4 cellular contexts compared by ENCODE assay signal in the genomic region with DNA sequence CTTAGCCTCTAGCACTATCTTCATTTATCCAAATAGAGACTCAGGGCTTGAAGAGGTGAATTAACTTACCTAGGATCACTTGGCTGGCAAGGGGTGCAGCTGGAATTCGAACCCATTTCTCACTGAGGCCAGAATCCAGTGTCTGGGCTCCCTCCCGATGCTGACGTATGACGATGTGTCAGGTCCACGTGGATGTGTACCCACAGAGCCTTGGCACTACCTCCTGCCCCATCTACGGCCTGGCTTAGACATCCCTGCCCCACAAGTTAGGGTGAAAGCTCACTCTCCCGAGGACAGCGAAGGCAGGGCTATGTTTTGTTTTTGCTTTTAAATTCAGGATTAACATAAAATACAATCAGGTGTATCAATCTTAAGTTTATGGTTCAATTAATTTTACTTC.
"Had no signal": no experiment of that assay in that cellular context is flagged by ENCODE, and none has a peak within 500 bp of the region (broad histone marks: within the 10 kb centered on the region; RNA-seq: fewer than 3 reads in every experiment).

No MANE protein-coding gene starts in this region.

- H3K27ac Mint-ChIP-seq: GM23338, H9, IgD-negative memory B cell had no signal

- H3K27me3 Mint-ChIP-seq: IgD-negative memory B cell had no signal

- H3K4me3 ChIP-seq: GM23338 had no signal

- H2AFZ ChIP-seq: GM23338 had no signal

- H3K4me3 Mint-ChIP-seq: GM23338, H9, IgD-negative memory B cell had no signal

- H3K9me3 Mint-ChIP-seq: GM23338, H9, IgD-negative memory B cell had no signal

- H3K4me2 ChIP-seq: GM23338 had no signal

- DNase-seq: H9, HCEC 1CT had no signal

- ATAC-seq: GM23338 had no signal
